ENCODE assay signal across 1 cellular context in the genomic region with DNA sequence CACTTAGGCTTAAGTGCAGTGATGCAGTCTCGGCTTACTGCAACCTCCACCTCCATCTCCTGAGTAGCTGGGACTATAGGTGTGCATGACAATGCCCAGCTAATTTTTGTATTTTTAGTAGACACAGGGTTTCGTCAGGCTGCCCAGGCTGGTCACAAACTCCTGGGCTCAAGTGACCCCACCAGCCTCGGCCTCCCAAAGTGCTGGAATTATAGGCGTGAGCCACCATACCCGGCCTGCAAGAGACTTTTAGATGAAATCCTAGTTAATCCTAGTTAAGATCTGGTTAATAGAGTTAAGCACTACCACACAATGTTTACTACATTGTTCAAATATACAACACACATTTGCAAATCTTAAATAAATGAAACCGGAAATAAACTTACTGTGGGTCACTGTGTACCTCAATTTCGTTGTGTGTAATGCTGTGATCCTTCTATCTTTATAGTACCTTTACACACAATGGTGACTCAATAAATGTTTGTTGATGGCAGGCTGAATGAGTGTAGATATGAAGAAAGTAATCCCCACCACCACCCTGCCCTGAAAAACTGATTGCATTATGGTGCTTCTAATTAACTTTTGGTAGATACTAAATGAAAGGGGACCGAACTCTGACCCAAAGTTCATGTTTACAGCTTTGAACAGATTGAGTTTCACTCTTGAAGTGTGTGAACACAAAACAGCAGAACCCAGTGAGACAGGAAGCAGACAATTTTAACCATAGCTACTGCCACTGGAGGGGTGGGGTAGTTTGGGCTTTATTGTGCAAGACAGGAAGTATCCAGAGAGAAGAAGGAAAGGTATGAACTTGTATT.
TF ChIP-seq lines count a peak whose summit lies in the region.

No MANE protein-coding gene starts in this region.

TF ChIP-seq in WTC11, 78 proteins besides CTCF, POLR2A, EP300 and RAD21 (continued from another document):
- TF ChIP-seq, protein P1, sequence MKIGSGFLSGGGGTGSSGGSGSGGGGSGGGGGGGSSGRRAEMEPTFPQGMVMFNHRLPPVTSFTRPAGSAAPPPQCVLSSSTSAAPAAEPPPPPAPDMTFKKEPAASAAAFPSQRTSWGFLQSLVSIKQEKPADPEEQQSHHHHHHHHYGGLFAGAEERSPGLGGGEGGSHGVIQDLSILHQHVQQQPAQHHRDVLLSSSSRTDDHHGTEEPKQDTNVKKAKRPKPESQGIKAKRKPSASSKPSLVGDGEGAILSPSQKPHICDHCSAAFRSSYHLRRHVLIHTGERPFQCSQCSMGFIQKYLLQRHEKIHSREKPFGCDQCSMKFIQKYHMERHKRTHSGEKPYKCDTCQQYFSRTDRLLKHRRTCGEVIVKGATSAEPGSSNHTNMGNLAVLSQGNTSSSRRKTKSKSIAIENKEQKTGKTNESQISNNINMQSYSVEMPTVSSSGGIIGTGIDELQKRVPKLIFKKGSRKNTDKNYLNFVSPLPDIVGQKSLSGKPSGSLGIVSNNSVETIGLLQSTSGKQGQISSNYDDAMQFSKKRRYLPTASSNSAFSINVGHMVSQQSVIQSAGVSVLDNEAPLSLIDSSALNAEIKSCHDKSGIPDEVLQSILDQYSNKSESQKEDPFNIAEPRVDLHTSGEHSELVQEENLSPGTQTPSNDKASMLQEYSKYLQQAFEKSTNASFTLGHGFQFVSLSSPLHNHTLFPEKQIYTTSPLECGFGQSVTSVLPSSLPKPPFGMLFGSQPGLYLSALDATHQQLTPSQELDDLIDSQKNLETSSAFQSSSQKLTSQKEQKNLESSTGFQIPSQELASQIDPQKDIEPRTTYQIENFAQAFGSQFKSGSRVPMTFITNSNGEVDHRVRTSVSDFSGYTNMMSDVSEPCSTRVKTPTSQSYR (CRISPR knock-in tag; IDR thresholded peaks at IDR 0.05): no peak
